Comparison of ENCODE assay signal across 11 cellular contexts in the genomic region with DNA sequence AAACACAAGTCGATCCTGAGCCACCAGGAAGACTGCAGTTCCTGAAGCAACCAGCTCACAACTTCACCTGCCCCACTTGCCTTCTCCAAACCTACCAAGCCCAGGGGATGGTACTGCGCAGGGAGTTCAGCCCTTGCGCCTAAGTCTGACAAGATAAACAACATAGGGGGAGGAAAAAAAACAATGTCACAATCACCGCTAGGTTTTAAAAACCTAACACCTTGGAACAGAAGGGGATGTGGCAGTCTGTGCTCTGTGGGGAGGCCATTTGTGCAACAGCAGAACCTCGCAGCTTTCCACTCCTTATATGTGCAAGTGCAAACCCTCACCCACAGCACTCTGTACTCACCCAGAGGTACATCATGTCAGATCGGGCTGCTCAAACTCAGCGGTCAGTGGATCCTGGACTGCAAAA.
DNase-seq lines count a peak whose midpoint lies in the region; ATAC-seq and TF ChIP-seq lines count a peak whose summit lies in the region.
"Had no signal": no experiment of that assay in that cellular context is flagged by ENCODE, and none has a peak within 500 bp of the region (broad histone marks: within the 10 kb centered on the region; RNA-seq: fewer than 3 reads in every experiment).

No MANE protein-coding gene starts in this region.

- peaks cover 1% of the 10 kb centered on the region for H3K36me3 Mint-ChIP-seq in brain
- H3K36me3 Mint-ChIP-seq in activated CD4-positive, alpha-beta T cell treated with anti-CD3 and anti-CD28 coated beads, Interleukin-2, amount 10 ng/mL, durations not matched to agents 24 days and 14 days (ENCODE audit: low read depth): no peaks in the 10 kb centered on the region

- H3K4me3 ChIP-seq in AG10803 (ENCODE audit: low read length) (peak overlapping the region; percentile 30), left ventricle myocardium inferior (peak overlapping the region; percentile 65), psoas muscle (peak overlapping the region; percentile 65), WERI-Rb-1 (ENCODE audit: low read depth, low read length) (no peak overlapping the region)
- H3K4me3 ChIP-seq: BLaER1 treated with 17β-estradiol and CSF1 and Interleukin-3, amounts not matched to agents 10 nM and 100 nM had no signal

- no peaks in the 10 kb centered on the region for H3K36me3 ChIP-seq in left ventricle myocardium inferior
- H3K36me3 ChIP-seq in psoas muscle (ENCODE audit: insufficient read depth in 1 of 2, low read depth in 1 of 2): no peaks in the 10 kb centered on the region
- H3K36me3 ChIP-seq in WERI-Rb-1: no peaks in the 10 kb centered on the region
- H3K36me3 ChIP-seq: BLaER1 treated with 17β-estradiol and CSF1 and Interleukin-3, amounts not matched to agents 10 nM and 100 nM had no signal

- H3K9me3 Mint-ChIP-seq in brain: no peaks in the 10 kb centered on the region
- H3K9me3 Mint-ChIP-seq in activated CD4-positive, alpha-beta T cell treated with anti-CD3 and anti-CD28 coated beads, Interleukin-2, amount 10 ng/mL, durations not matched to agents 24 days and 14 days: no peaks in the 10 kb centered on the region

- H3K4me3 Mint-ChIP-seq in brain: peak overlapping the region in 3 of 5 experiments; percentile 25 to 32 (median 29)
- H3K4me3 Mint-ChIP-seq in activated CD4-positive, alpha-beta T cell treated with anti-CD3 and anti-CD28 coated beads, Interleukin-2, amount 10 ng/mL, durations not matched to agents 24 days and 14 days: no peak overlapping the region

- no peaks in the 10 kb centered on the region for H3K27me3 Mint-ChIP-seq in brain
- H3K27me3 Mint-ChIP-seq in activated CD4-positive, alpha-beta T cell treated with anti-CD3 and anti-CD28 coated beads, Interleukin-2, amount 10 ng/mL, durations not matched to agents 24 days and 14 days: peaks cover 7% of the 10 kb centered on the region

- 22 to 26% (median 23%) methylated on average over 7 of the region's 7 CpGs for WGBS in psoas muscle, 3 donors

- TF ChIP-seq CTCF in AG10803 (conservative IDR thresholded peaks at IDR 0.05; ENCODE audit: low read length) (no peak), brain (conservative IDR thresholded peaks at IDR 0.05) (peak in 1 of 2 experiments; percentile 7), left ventricle myocardium inferior (IDR thresholded peaks at IDR 0.05; ENCODE audit: borderline replicate concordance) (peak; percentile 43), psoas muscle (IDR thresholded peaks at IDR 0.05) (peak; percentile 32), WERI-Rb-1 (IDR thresholded peaks at IDR 0.05; ENCODE audit: low read depth, low read length) (no peak)

- peak overlapping the region; percentile 6 to 84 (median 81) for H3K27ac Mint-ChIP-seq in brain
- no peak overlapping the region for H3K27ac Mint-ChIP-seq in activated CD4-positive, alpha-beta T cell treated with anti-CD3 and anti-CD28 coated beads, Interleukin-2, amount 10 ng/mL, durations not matched to agents 24 days and 14 days

- intact Hi-C loops in left ventricle myocardium inferior (cut with micrococcal nuclease): no loop called here
- intact Hi-C loops in psoas muscle (cut with DNase I): loop anchor here in 1 of 2 donors (5.0 kb wide), 1 partner anchor 47 kb away; no protein-coding TSS in a partner anchor
- intact Hi-C loops in activated CD4-positive, alpha-beta T cell treated with anti-CD3 and anti-CD28 coated beads, Interleukin-2, amount 10 ng/mL, durations not matched to agents 24 days and 14 days (cut with micrococcal nuclease): no loop called here

- peaks cover 52% of the 10 kb centered on the region for H3K4me1 Mint-ChIP-seq in brain
- no peaks in the 10 kb centered on the region for H3K4me1 Mint-ChIP-seq in activated CD4-positive, alpha-beta T cell treated with anti-CD3 and anti-CD28 coated beads, Interleukin-2, amount 10 ng/mL, durations not matched to agents 24 days and 14 days

- H3K4me1 ChIP-seq in left ventricle myocardium inferior: peaks cover 79% of the 10 kb centered on the region
- H3K4me1 ChIP-seq in psoas muscle: peaks cover 56% of the 10 kb centered on the region

- H3K27ac ChIP-seq in left ventricle myocardium inferior (replicated peaks) (peak overlapping the region; percentile 91), psoas muscle (peak overlapping the region; percentile 89), WERI-Rb-1 (no peak overlapping the region)
- H3K27ac ChIP-seq: BLaER1 treated with 17β-estradiol and CSF1 and Interleukin-3, amounts not matched to agents 10 nM and 100 nM had no signal

- no peak for DNase-seq in AG10803 (ENCODE audit: low read depth)
- DNase-seq in left ventricle myocardium inferior: no peak
- DNase-seq in psoas muscle: no peak
- DNase-seq in D341Med (ENCODE audit: low spot score): no peak
- DNase-seq in activated CD4-positive, alpha-beta T cell treated with anti-CD3 and anti-CD28 coated beads, Interleukin-2, amount 10 ng/mL, durations not matched to agents 24 days and 14 days: no peak
- DNase-seq in DMS79 treated with DMSO at 0.1 percent for 48 hours (lab: John Stamatoyannopoulos, UW): no peak
- DNase-seq in WERI-Rb-1: no peak
- DNase-seq: activated T-cell treated with anti-CD3 and anti-CD28 coated beads, Interleukin-2, amount 50 U/mL, for 1 hour; NCI-H526 treated with DMSO at 0.1 percent for 48 hours had no signal

- H3K9me3 ChIP-seq in left ventricle myocardium inferior (replicated peaks) (no peaks in the 10 kb centered on the region), psoas muscle (no peaks in the 10 kb centered on the region), WERI-Rb-1 (ENCODE audit: severe bottlenecking) (no peaks in the 10 kb centered on the region)
- H3K9me3 ChIP-seq: BLaER1 treated with 17β-estradiol and CSF1 and Interleukin-3, amounts not matched to agents 10 nM and 100 nM had no signal

- peak; percentile 78 to 81 (median 80) for ATAC-seq in psoas muscle

- H3K27me3 ChIP-seq in left ventricle myocardium inferior (ENCODE audit: low read depth): no peaks in the 10 kb centered on the region
- H3K27me3 ChIP-seq in psoas muscle (ENCODE audit: insufficient read depth in 3 of 3, low read length in 2 of 3): no peaks in the 10 kb centered on the region
- no peaks in the 10 kb centered on the region for H3K27me3 ChIP-seq in WERI-Rb-1 (ENCODE audit: insufficient read depth, low read depth, severe bottlenecking)
- H3K27me3 ChIP-seq: BLaER1 treated with 17β-estradiol and CSF1 and Interleukin-3, amounts not matched to agents 10 nM and 100 nM had no signal

Comparison
In these comparisons a context has a peak if more than half of its experiments do, and no peak if none do; other contexts are left out.
1. CTCF ChIP-seq: peak in left ventricle myocardium inferior (single experiment) and psoas muscle (single experiment); none in AG10803 (single experiment) and WERI-Rb-1 (single experiment).